Comparison of ENCODE assay signal across 18 cellular contexts in genomic region chr9:130116346-130116745, GRCh38.
"Had no signal": no experiment of that assay in that cellular context is flagged by ENCODE, and none has a peak within 500 bp of the region (broad histone marks: within the 10 kb centered on the region; RNA-seq: fewer than 3 reads in every experiment).

No MANE protein-coding gene starts in this region.

- FAIRE-seq: frontal cortex, small intestine had no signal

- H3K9me3 ChIP-seq: left ventricle myocardium inferior, right lobe of liver, testis, vagina had no signal

- H3K4me1 ChIP-seq: right lobe of liver, testis had no signal

- H3K27me3 ChIP-seq: right lobe of liver, testis, vagina had no signal

- H3K27ac ChIP-seq: left ventricle myocardium inferior, right lobe of liver, testis, vagina, VCaP had no signal

- H3K4me3 ChIP-seq: left ventricle myocardium inferior, right lobe of liver, testis, vagina had no signal

- DNase-seq: activated CD4-positive, alpha-beta T cell treated with anti-CD3 and anti-CD28 coated beads for 1 hour; activated naive CD4-positive, alpha-beta T cell treated with Interleukin-2 at 50 U/mL for 16 hours; activated naive CD8-positive, alpha-beta T cell treated with anti-CD3 and anti-CD28 coated beads, Interleukin-2, amount 10 ng/mL, durations not matched to agents 7 days and 5 days; activated T-cell treated with anti-CD3 and anti-CD28 coated beads, Interleukin-2, amount 50 U/mL, for 24 hours; effector CD8-positive, alpha-beta T cell; left ventricle myocardium inferior; mammary epithelial cell; midbrain; right lobe of liver; small intestine; stimulated activated CD4-positive, alpha-beta T cell treated with anti-CD3 and anti-CD28 coated beads, Interleukin-15, amount 100 ng/mL, for 24 hours; stimulated activated CD8-positive, alpha-beta memory T cell treated with anti-CD3 and anti-CD28 coated beads, Interleukin-4, amount 100 ng/mL, for 48 hours; stimulated activated naive B cell treated with anti-CD40 and anti-IgM and Interleukin-4, amounts not matched to agents 10 μg/mL and 1 μg/mL and 100 μg/mL, for 72 hours; T-cell; testis had no signal
